In genomic region chr6:17762651-17763050, GRCh38 we compare ENCODE assay signal across 25 cellular contexts.
"Had no signal": no experiment of that assay in that cellular context is flagged by ENCODE, and none has a peak within 500 bp of the region (broad histone marks: within the 10 kb centered on the region; RNA-seq: fewer than 3 reads in every experiment).

No MANE protein-coding gene starts in this region.

- H3K4me3 Mint-ChIP-seq: natural killer cell; nephron; neural progenitor cell; stimulated activated memory B cell treated with anti-CD40 and anti-IgM and Interleukin-4, amounts not matched to agents 10 μg/mL and 1 μg/mL and 100 μg/mL, for 72 hours; stimulated activated naive CD8-positive, alpha-beta T cell treated with anti-CD3 and anti-CD28 coated beads, Interleukin-15, amount 100 ng/mL, for 72 hours had no signal

- DNase-seq: natural killer cell; occipital lobe; ovary; posterior cingulate gyrus; psoas muscle; right cardiac atrium; right lobe of liver; sigmoid colon; small intestine; stimulated activated CD4-positive, alpha-beta T cell treated with anti-CD3 and anti-CD28 coated beads, Interleukin-15, amount 100 ng/mL, for 24 hours; stimulated activated CD4-positive, alpha-beta T cell treated with anti-CD3 and anti-CD28 coated beads, Interleukin-2, amount 100 ng/mL, for 24 hours; stimulated activated CD4-positive, alpha-beta T cell treated with anti-CD3 and anti-CD28 coated beads, Interleukin-2, amount 100 ng/mL, for 48 hours; stimulated activated CD4-positive, alpha-beta T cell treated with anti-CD3 and anti-CD28 coated beads, Interleukin-4, amount 100 ng/mL, for 24 hours; stimulated activated naive CD4-positive, alpha-beta T cell; stimulated activated naive CD8-positive, alpha-beta T cell treated with anti-CD3 and anti-CD28 coated beads, Interleukin-15, amount 100 ng/mL, for 72 hours; stimulated activated naive CD8-positive, alpha-beta T cell treated with anti-CD3 and anti-CD28 coated beads, Interleukin-15, Interleukin-2, amounts not matched to agents 100 U/mL and 50 U/mL, for 24 hours; substantia nigra; testis; tibial artery; transverse colon; upper lobe of left lung had no signal

- ATAC-seq: natural killer cell; psoas muscle; right cardiac atrium; right lobe of liver; stimulated activated memory B cell treated with anti-CD40 and anti-IgM and Interleukin-4, amounts not matched to agents 10 μg/mL and 1 μg/mL and 100 μg/mL, for 72 hours; stimulated activated naive CD8-positive, alpha-beta T cell treated with anti-CD3 and anti-CD28 coated beads, Interleukin-15, amount 100 ng/mL, for 72 hours; stimulated activated naive CD8-positive, alpha-beta T cell treated with anti-CD3 and anti-CD28 coated beads, Interleukin-15, Interleukin-2, amounts not matched to agents 100 U/mL and 50 U/mL, for 24 hours had no signal

- H3K36me3 Mint-ChIP-seq: natural killer cell had no signal

- H3K4me1 Mint-ChIP-seq: natural killer cell; nephron; neural progenitor cell; stimulated activated memory B cell treated with anti-CD40 and anti-IgM and Interleukin-4, amounts not matched to agents 10 μg/mL and 1 μg/mL and 100 μg/mL, for 72 hours; stimulated activated naive CD8-positive, alpha-beta T cell treated with anti-CD3 and anti-CD28 coated beads, Interleukin-15, amount 100 ng/mL, for 72 hours had no signal

- H3K27me3 Mint-ChIP-seq: progenitor cell of endocrine pancreas; stimulated activated memory B cell treated with anti-CD40 and anti-IgM and Interleukin-4, amounts not matched to agents 10 μg/mL and 1 μg/mL and 100 μg/mL, for 72 hours had no signal

- H3K27ac Mint-ChIP-seq: natural killer cell; nephron; neural progenitor cell; progenitor cell of endocrine pancreas; stimulated activated memory B cell treated with anti-CD40 and anti-IgM and Interleukin-4, amounts not matched to agents 10 μg/mL and 1 μg/mL and 100 μg/mL, for 72 hours; stimulated activated naive CD8-positive, alpha-beta T cell treated with anti-CD3 and anti-CD28 coated beads, Interleukin-15, amount 100 ng/mL, for 72 hours had no signal

- H3K9me3 Mint-ChIP-seq: natural killer cell; nephron; neural progenitor cell; stimulated activated memory B cell treated with anti-CD40 and anti-IgM and Interleukin-4, amounts not matched to agents 10 μg/mL and 1 μg/mL and 100 μg/mL, for 72 hours; stimulated activated naive CD8-positive, alpha-beta T cell treated with anti-CD3 and anti-CD28 coated beads, Interleukin-15, amount 100 ng/mL, for 72 hours had no signal
